In the genomic region with DNA sequence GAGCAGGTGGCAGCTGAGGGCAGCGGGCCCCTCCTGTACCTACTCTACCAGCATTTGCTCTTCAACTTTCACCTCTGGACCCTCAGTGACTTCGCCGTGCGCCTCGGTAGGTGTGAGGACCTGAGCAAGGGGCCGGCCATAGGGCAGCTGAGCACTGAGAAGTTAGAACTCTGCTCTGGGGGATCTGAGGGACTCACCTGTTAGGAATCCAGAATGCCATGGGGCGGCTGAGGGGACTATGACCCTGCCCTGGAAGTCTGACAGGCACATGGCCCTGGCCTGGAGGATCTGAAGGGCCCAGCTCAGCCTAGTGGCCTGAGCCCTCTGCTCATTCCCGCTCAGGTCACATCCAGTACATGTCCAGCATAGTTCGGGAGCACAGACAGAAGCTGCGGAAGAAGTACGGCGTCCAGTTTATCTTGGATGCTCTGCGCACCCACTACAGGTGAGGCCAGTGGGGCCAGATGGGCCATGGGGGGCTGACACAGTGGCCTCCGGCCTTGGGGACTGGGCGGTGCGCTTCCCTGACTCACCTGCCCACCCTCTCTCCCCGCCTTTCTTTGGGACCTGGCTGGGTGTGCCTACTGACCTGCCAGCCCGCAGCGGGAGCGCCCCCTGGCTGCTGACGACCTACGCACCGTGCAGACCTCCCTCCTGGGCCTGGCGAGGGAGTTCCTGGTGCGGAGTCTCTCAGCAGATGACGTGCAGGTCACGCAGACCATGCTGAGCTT, we compare ENCODE assay signal across 8 cellular contexts. TPM values are rescaled to one million over a fixed set of nuclear protein-coding genes. Genes with fewer than 3 reads are reported as not detected.
DNase-seq lines count a peak whose midpoint lies in the region; ATAC-seq and TF ChIP-seq lines count a peak whose summit lies in the region.

No MANE protein-coding gene starts in this region.

- peak overlapping the region; percentile 58 for H2AFZ ChIP-seq in IMR-90 (replicated peaks; ENCODE audit: low read length, poor library complexity)

- H3K9me3 ChIP-seq in CD8-positive, alpha-beta T cell (ENCODE audit: low read length) = no peaks in the 10 kb centered on the region
- H3K9me3 ChIP-seq in IMR-90 (ENCODE audit: control insufficient read depth, insufficient read depth, low read length) = no peaks in the 10 kb centered on the region
- no peaks in the 10 kb centered on the region for H3K9me3 ChIP-seq in lung (ENCODE audit: control insufficient read depth in 2 of 2, insufficient read depth in 1 of 2, low read length in 1 of 2)

- H2AK9ac ChIP-seq in IMR-90 (replicated peaks; ENCODE audit: low read depth, low read length, poor library complexity) = peak overlapping the region; percentile 89

- H3K27me3 Mint-ChIP-seq in CD8-positive, alpha-beta T cell (ENCODE audit: low read depth) = no peaks in the 10 kb centered on the region
- H3K27me3 Mint-ChIP-seq in central memory CD8-positive, alpha-beta T cell = no peaks in the 10 kb centered on the region

- POLR2A ChIA-PET in CD8-positive, alpha-beta T cell (lab: Charles Lee) = interaction anchor here (1.0 to 1.2 kb wide), 2 partner anchors 10 to 22 kb away, joined by 3 to 4 read pairs; a partner anchor contains a TSS
- POLR2A ChIA-PET in IMR-90 (lab: Charles Lee; ENCODE audit: unreplicated experiment) = no interaction called here

- no peak overlapping the region for H3K56ac ChIP-seq in IMR-90 (ENCODE audit: extremely low read depth, insufficient read depth, low read length)

- no peaks in the 10 kb centered on the region for H3K9me3 Mint-ChIP-seq in CD8-positive, alpha-beta T cell
- no peaks in the 10 kb centered on the region for H3K9me3 Mint-ChIP-seq in central memory CD8-positive, alpha-beta T cell

- H3K14ac ChIP-seq in IMR-90 (replicated peaks; ENCODE audit: low read depth, low read length) = no peak overlapping the region

- no peak overlapping the region for H2BK20ac ChIP-seq in IMR-90 (ENCODE audit: low read depth, low read length)

- H3K36me3 Mint-ChIP-seq in CD8-positive, alpha-beta T cell = peaks cover 56% of the 10 kb centered on the region
- H3K36me3 Mint-ChIP-seq in central memory CD8-positive, alpha-beta T cell (ENCODE audit: insufficient read depth) = peaks cover 27% of the 10 kb centered on the region

- no peaks in the 10 kb centered on the region for H3K79me1 ChIP-seq in IMR-90 (ENCODE audit: low read depth in 1 of 2, low read length in 2 of 2)

- dilution Hi-C loops in IMR-90 (cut with HindIII; ENCODE audit: low sequenced_read_pairs, unreplicated experiment) = no loop called here

- no peak overlapping the region for H4K91ac ChIP-seq in IMR-90 (ENCODE audit: insufficient read depth, low read depth, low read length)

- BruUV-seq in IMR-90 (replicated peaks; lab: Mats Ljungman, UMichigan) = no TSS peak

- H3K4me3 Mint-ChIP-seq in CD8-positive, alpha-beta T cell = no peak overlapping the region
- H3K4me3 Mint-ChIP-seq in central memory CD8-positive, alpha-beta T cell = no peak overlapping the region

- peak; percentile 70 for TF ChIP-seq RAD21 in IMR-90 (IDR thresholded peaks at IDR 0.05; ENCODE audit: low read length)

- TF ChIP-seq CTCF in CD8-positive, alpha-beta T cell (IDR thresholded peaks at IDR 0.05) = peak; percentile 80
- TF ChIP-seq CTCF in IMR-90 (conservative IDR thresholded peaks at IDR 0.05; ENCODE audit: low read depth, low read length) (peak; percentile 63), lung (IDR thresholded peaks at IDR 0.05; ENCODE audit: control extremely low read depth, extremely low read depth) (peak; percentile 64)

- H3K18ac ChIP-seq in IMR-90 (ENCODE audit: low read depth, low read length) = no peak overlapping the region

- no peak overlapping the region for H3K9ac ChIP-seq in IMR-90 (ENCODE audit: low read depth, low read length)

- DNase-seq in CD8-positive, alpha-beta T cell = peak; percentile 57 to 87 (median 75)
- DNase-seq in IMR-90 (peak; percentile 18), lung (ENCODE audit: low spot score) (peak; percentile 78), G401 (ENCODE audit: low spot score) (no peak)
- peak; percentile 71 for DNase-seq in activated CD4-positive, CD25-positive, alpha-beta regulatory T cell treated with anti-CD3 and anti-CD28 coated beads, Interleukin-2, amount 50 U/mL, for 72 hours
- DNase-seq in central memory CD8-positive, alpha-beta T cell (ENCODE audit: low spot score in 2 of 2) = peak; percentile 57 to 66
- DNase-seq in stimulated activated CD8-positive, alpha-beta memory T cell treated with anti-CD3 and anti-CD28 coated beads, Interleukin-4, amount 100 ng/mL, for 24 hours (ENCODE audit: low read depth) = peak; percentile 64

- H3K36me3 ChIP-seq in CD8-positive, alpha-beta T cell (ENCODE audit: insufficient read depth, low read length) = peaks cover 10% of the 10 kb centered on the region
- H3K36me3 ChIP-seq in IMR-90 (ENCODE audit: control insufficient read depth, insufficient read depth, low read length) = no peaks in the 10 kb centered on the region; the same call in 1 of the 2 replicates
- peaks cover 7 to 83% of the 10 kb centered on the region in 2 donors for H3K36me3 ChIP-seq in lung (ENCODE audit: control insufficient read depth in 2 of 2, insufficient read depth in 2 of 2, low read length in 2 of 2)

- no peaks in the 10 kb centered on the region for H3K27me3 ChIP-seq in CD8-positive, alpha-beta T cell (ENCODE audit: insufficient read depth, low read length)
- H3K27me3 ChIP-seq in IMR-90 (ENCODE audit: control insufficient read depth, insufficient read depth, low read length) = no peaks in the 10 kb centered on the region
- H3K27me3 ChIP-seq in lung (ENCODE audit: control insufficient read depth, insufficient read depth) = no peaks in the 10 kb centered on the region

- no peak overlapping the region for H2BK15ac ChIP-seq in IMR-90 (ENCODE audit: low read depth, low read length)

- H3K4me1 ChIP-seq in CD8-positive, alpha-beta T cell (ENCODE audit: insufficient read depth, low read length) = peaks cover 13% of the 10 kb centered on the region
- H3K4me1 ChIP-seq in IMR-90 (ENCODE audit: control insufficient read depth, insufficient read depth, low read length) = peaks cover 5% of the 10 kb centered on the region; the same call in 1 of the 2 replicates
- no peaks in the 10 kb centered on the region for H3K4me1 ChIP-seq in lung (ENCODE audit: control insufficient read depth in 2 of 2, insufficient read depth in 2 of 2, low read length in 2 of 2)

- H4K5ac ChIP-seq in IMR-90 (ENCODE audit: low read depth, low read length) = no peak overlapping the region

- no peak overlapping the region for H3K23ac ChIP-seq in IMR-90 (ENCODE audit: low read depth, low read length)

- 67% methylated on average over 17 of the region's 27 CpGs; no CpG with 5 or more reads in 1 of the 2 experiments for WGBS in IMR-90 (ENCODE audit: extremely low coverage in 2 of 2, insufficient read length in 1 of 2), 2 experiments
- 56 to 61% methylated on average over 24 to 27 of the region's 27 CpGs for WGBS in lung, 2 donors

- peaks cover 6% of the 10 kb centered on the region; the same call in 1 of the 2 replicates for H3K9me1 ChIP-seq in IMR-90 (ENCODE audit: insufficient read depth, low read length)

- no peak overlapping the region for H3K27ac ChIP-seq in CD8-positive, alpha-beta T cell (ENCODE audit: low read depth, low read length)
- H3K27ac ChIP-seq in IMR-90 (ENCODE audit: insufficient read depth, low read length) (no peak overlapping the region), lung (ENCODE audit: low read depth in 1 of 2, low read length in 1 of 2) (no peak overlapping the region)

- H2AK5ac ChIP-seq in IMR-90 (ENCODE audit: low read depth, low read length) = no peak overlapping the region; the same call in 1 of the 2 replicates

- H4K8ac ChIP-seq in IMR-90 (ENCODE audit: low read depth in 2 of 2, low read length in 2 of 2) = no peak overlapping the region

- H3K4me2 ChIP-seq in IMR-90 (ENCODE audit: low read depth, low read length) = no peak overlapping the region

- ATAC-seq in CD8-positive, alpha-beta T cell = peak; percentile 66
- ATAC-seq in IMR-90 (ENCODE audit: low read depth) (peak; percentile 48; the same call in 1 of the 2 replicates), lung (ENCODE audit: insufficient read depth, low FRiP score) (peak; percentile 75), HG02610 (IDR thresholded peaks at IDR 0.05; ENCODE audit: unreplicated experiment) (no peak)
- ATAC-seq in central memory CD8-positive, alpha-beta T cell (replicated peaks; ENCODE audit: extremely low read depth, poor library complexity, severe bottlenecking) = peak; percentile 61

- peak overlapping the region; percentile 45 for H3K27ac Mint-ChIP-seq in CD8-positive, alpha-beta T cell
- peak overlapping the region; percentile 84 for H3K27ac Mint-ChIP-seq in central memory CD8-positive, alpha-beta T cell (ENCODE audit: low read depth)

- no peak overlapping the region for H3K4ac ChIP-seq in IMR-90 (ENCODE audit: low read depth, low read length)

- intact Hi-C loops in CD8-positive, alpha-beta T cell (cut with DNase I, micrococcal nuclease) = loop anchor here (1.0 to 2.0 kb wide), 7 partner anchors 19 to 293 kb away; a partner anchor contains a TSS
- intact Hi-C loops in IMR-90 (cut with micrococcal nuclease) = loop anchor here (1.0 kb wide), 2 partner anchors 75 to 293 kb away; no protein-coding TSS in a partner anchor

- no peak overlapping the region for H2BK5ac ChIP-seq in IMR-90 (ENCODE audit: low read depth, low read length, poor library complexity, severe bottlenecking)

- H3K4me3 ChIP-seq in CD8-positive, alpha-beta T cell (ENCODE audit: low read depth, low read length) = no peak overlapping the region
- H3K4me3 ChIP-seq in IMR-90 (ENCODE audit: insufficient read depth, low read depth, low read length) (no peak overlapping the region), lung (no peak overlapping the region)

- H3K4me1 Mint-ChIP-seq in CD8-positive, alpha-beta T cell (ENCODE audit: low read depth) = peaks cover 17% of the 10 kb centered on the region
- peaks cover 21% of the 10 kb centered on the region for H3K4me1 Mint-ChIP-seq in central memory CD8-positive, alpha-beta T cell

- in situ Hi-C loops in IMR-90 (cut with MboI; ENCODE audit: low sequenced_read_pairs) = no loop called here
- in situ Hi-C loops in G401 (cut with HindIII; ENCODE audit: low sequenced_read_pairs) = no loop called here

- H2BK120ac ChIP-seq in IMR-90 (ENCODE audit: low read depth, low read length) = no peak overlapping the region

- H4K20me1 ChIP-seq in IMR-90 (ENCODE audit: insufficient read depth, low read length) = no peaks in the 10 kb centered on the region

- CTCF ChIA-PET in CD8-positive, alpha-beta T cell (lab: Charles Lee) = interaction anchor here (0.6 to 4.8 kb wide), 36 partner anchors 9 to 302 kb away, joined by 3 to 63 read pairs (median 4); a partner anchor contains a TSS
- CTCF ChIA-PET in IMR-90 (lab: Yijun Ruan, JAX) = interaction anchor here (1.0 kb wide), 1 partner anchor 75 kb away, joined by 3 read pairs; no protein-coding TSS in a partner anchor

- no peak for TF ChIP-seq POLR2A in IMR-90 (IDR thresholded peaks at IDR 0.05; ENCODE audit: low read depth, low read length)

RNA-seq across cellular contexts. Expression of a gene that starts 18.8 kb away (rescaled TPM):
- 100 to 1,000 TPM; 187 to 201 TPM for total RNA-seq in CD8-positive, alpha-beta T cell
- total RNA-seq in IMR-90 (2012; rRNA removed) (2.2 TPM in 2 replicates), lung (100 to 1,000 TPM in 1 of 2 donors, 10 to 100 TPM in 1; 64.4 to 167 TPM)
- polyA plus RNA-seq in IMR-90 (2012; rRNA removed) (11.7 and 12.5 TPM in 2 replicates), lung (100 to 1,000 TPM; 105 to 191 TPM)
- 5.6 and 8.2 TPM in 2 replicates for polyA plus RNA-seq in IMR-90 (2012; cell fraction: cytosol; rRNA removed)
- polyA plus RNA-seq in IMR-90 (2012; cell fraction: nucleus; rRNA removed; ENCODE audit: low replicate concordance) = 80.3 and 267 TPM in 2 replicates
- total RNA-seq in G401 (2014; rRNA removed; shearing (Covaris generic)) = 11.8 and 27.2 TPM in 2 replicates

RNA-seq across cellular contexts. Expression of a gene that starts 21.7 kb away (rescaled TPM):
- 100 to 1,000 TPM in 1 of 2 experiments, 10 to 100 TPM in 1; 99.9 to 107 TPM for total RNA-seq in CD8-positive, alpha-beta T cell
- 15.2 and 21.7 TPM in 2 replicates for total RNA-seq in IMR-90 (2012; rRNA removed)
- 35.1 and 41.7 TPM in 2 replicates for polyA plus RNA-seq in IMR-90 (2012; rRNA removed)
- 43.9 and 71.8 TPM in 2 replicates for polyA plus RNA-seq in IMR-90 (2012; cell fraction: cytosol; rRNA removed)
- polyA plus RNA-seq in IMR-90 (2012; cell fraction: nucleus; rRNA removed; ENCODE audit: low replicate concordance) = 52.4 and 55.2 TPM in 2 replicates
- total RNA-seq in lung = 10 to 100 TPM; 34.2 to 64.9 TPM
- 100 to 1,000 TPM in 1 of 2 donors, 10 to 100 TPM in 1; 75.2 to 129 TPM for polyA plus RNA-seq in lung
- 31.0 and 37.7 TPM in 2 replicates for total RNA-seq in G401 (2014; rRNA removed; shearing (Covaris generic))
